Comparison of ENCODE assay signal across 14 cellular contexts in genomic region chr13:71712988-71713653, GRCh38.
DNase-seq lines count a peak whose midpoint lies in the region; ATAC-seq, FAIRE-seq and TF ChIP-seq lines count a peak whose summit lies in the region.
"Had no signal": no experiment of that assay in that cellular context is flagged by ENCODE, and none has a peak within 500 bp of the region (broad histone marks: within the 10 kb centered on the region; RNA-seq: fewer than 3 reads in every experiment).

No MANE protein-coding gene starts in this region.

- H3K36me3 ChIP-seq in hepatocyte (replicated peaks; ENCODE audit: insufficient read depth, low read depth) (no peaks in the 10 kb centered on the region), small intestine (ENCODE audit: control insufficient read depth in 2 of 2, insufficient read depth in 2 of 2, low read length in 2 of 2) (no peaks in the 10 kb centered on the region)
- H3K36me3 ChIP-seq: spleen, tibial nerve had no signal

- no peak for FAIRE-seq in small intestine (lab: Jason Lieb, UNC)

- WGBS in hepatocyte (ENCODE audit: low lambda C conversion rate, missing lambda C conversion rate): 29% methylated on average over 3 of the region's 3 CpGs
- WGBS in small intestine, 3 donors: 8 to 34% (median 21%) methylated on average over 3 of the region's 3 CpGs

- DNase-seq in NOMO-1 (lab: John Stamatoyannopoulos, UW; ENCODE audit: unreplicated experiment in 2 of 2) (peak; percentile 32 to 41), NOMO-1 treated with dmso at 0.1 percent for 144 hours (lab: John Stamatoyannopoulos, UW; ENCODE audit: unreplicated experiment) (no peak), hepatocyte (ENCODE audit: low spot score) (peak; percentile 60), small intestine (peak; percentile 72), KBM-7 (no peak), glomerular visceral epithelial cell (ENCODE audit: extremely low spot score) (no peak), NK-92 (lab: John Stamatoyannopoulos, UW; ENCODE audit: unreplicated experiment) (no peak)
- DNase-seq: activated CD4-positive, alpha-beta T cell treated with anti-CD3 and anti-CD28 coated beads, Interleukin-2, amount 50 U/mL, for 48 hours; effector CD4-positive, alpha-beta T cell; NCI-H1048; NCI-H774; spleen had no signal

- H3K79me2 ChIP-seq in hepatocyte: no peaks in the 10 kb centered on the region

- H3K4me2 ChIP-seq in hepatocyte: no peak overlapping the region

- TF ChIP-seq CTCF in hepatocyte (IDR thresholded peaks at IDR 0.05; ENCODE audit: poor library complexity): no peak

- no peaks in the 10 kb centered on the region for H3K9me2 ChIP-seq in hepatocyte (replicated peaks; ENCODE audit: insufficient read depth)

- H3K27ac ChIP-seq in hepatocyte: no peak overlapping the region
- H3K27ac ChIP-seq in small intestine (ENCODE audit: low read depth in 1 of 2, low read length in 1 of 2): peak overlapping the region in 1 of 2 donors; percentile 16
- H3K27ac ChIP-seq: spleen, tibial nerve had no signal

- no peaks in the 10 kb centered on the region for H4K20me1 ChIP-seq in hepatocyte (ENCODE audit: insufficient read depth, poor library complexity, severe bottlenecking)

- H3K9me3 ChIP-seq in hepatocyte (ENCODE audit: low read depth): no peaks in the 10 kb centered on the region
- H3K9me3 ChIP-seq in small intestine (ENCODE audit: control insufficient read depth, low read depth): no peaks in the 10 kb centered on the region
- H3K9me3 ChIP-seq: tibial nerve had no signal

- H3K27me3 ChIP-seq in hepatocyte (no peaks in the 10 kb centered on the region), small intestine (ENCODE audit: control insufficient read depth in 2 of 2, insufficient read depth in 2 of 2, low read length in 2 of 2) (no peaks in the 10 kb centered on the region)
- H3K27me3 ChIP-seq: spleen, tibial nerve had no signal

- H3K4me3 ChIP-seq in hepatocyte (no peak overlapping the region), small intestine (ENCODE audit: low read depth in 1 of 2, low read length in 2 of 2) (no peak overlapping the region)
- H3K4me3 ChIP-seq: spleen, tibial nerve had no signal

- peak; percentile 50; the same call in 1 of the 3 replicates for ATAC-seq in SK-N-SH treated with all-trans-retinoic acid at 6 μM for 48 hours

- no peak overlapping the region for H2AFZ ChIP-seq in hepatocyte

- in situ Hi-C loops in KBM-7 (cut with MboI; ENCODE audit: low pct_unique_long_range_greater_than_20kb, low sequenced_read_pairs): no loop called here

- H3K4me1 ChIP-seq in hepatocyte (ENCODE audit: insufficient read depth) (no peaks in the 10 kb centered on the region), small intestine (ENCODE audit: control insufficient read depth in 2 of 2, insufficient read depth in 1 of 2, low read depth in 1 of 2, low read length in 1 of 2) (peaks cover 0 to 3% of the 10 kb centered on the region in 2 donors)
- H3K4me1 ChIP-seq: spleen had no signal

TF ChIP-seq in SK-N-SH treated with all-trans-retinoic acid at 6 μM for 48 hours, 23 proteins besides CTCF, POLR2A, EP300 and RAD21:
- TF ChIP-seq TCF4 (CRISPR knock-in tag; IDR thresholded peaks at IDR 0.05; ENCODE audit: borderline replicate concordance) (peak; percentile 95), ISL1 (CRISPR knock-in tag; IDR thresholded peaks at IDR 0.05) (0 out of 2 replicates have a peak, but pooled peaks have one; percentile 43), ZNF8 (CRISPR knock-in tag; IDR thresholded peaks at IDR 0.05) (peak; percentile 13; the same call in 1 of the 2 replicates), TSHZ2 (CRISPR knock-in tag; IDR thresholded peaks at IDR 0.05) (peak; percentile 67; the same call in 1 of the 2 replicates), RARB (CRISPR knock-in tag; IDR thresholded peaks at IDR 0.05) (no peak)

Comparison
In these comparisons a context has a peak if more than half of its experiments do, and no peak if none do; other contexts are left out.
1. DNase-seq: peak in NOMO-1 (2 of 2), hepatocyte (single experiment) and small intestine (single experiment); none in NOMO-1 treated with dmso at 0.1 percent for 144 hours (single experiment), KBM-7 (single experiment), glomerular visceral epithelial cell (single experiment) and NK-92 (single experiment).